In the genomic region with DNA sequence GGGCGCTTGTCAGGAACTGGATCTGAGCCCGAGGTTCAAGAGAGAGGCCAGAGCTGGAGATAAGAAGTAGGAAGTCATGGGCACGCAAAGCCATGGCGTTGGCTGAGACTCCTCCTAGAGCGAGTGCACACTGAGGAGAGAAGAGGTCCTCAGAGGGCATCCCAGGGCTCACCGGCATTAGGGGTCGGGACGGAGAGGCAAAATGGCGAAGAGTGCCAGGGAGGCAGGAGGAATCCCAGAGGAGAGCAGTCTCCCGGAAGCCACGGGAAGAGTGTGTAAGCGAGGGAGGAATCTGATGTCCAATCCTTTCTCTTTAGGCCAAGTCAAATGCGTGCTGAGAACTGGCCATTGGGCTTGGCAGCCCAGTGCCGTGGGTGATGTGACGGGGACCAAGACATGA, we compare ENCODE assay signal across 1 cellular context.
TF ChIP-seq lines count a peak whose summit lies in the region.

No MANE protein-coding gene starts in this region.

TF ChIP-seq in IMR-90, 13 proteins besides CTCF, POLR2A, EP300 and RAD21:
- no peak for TF ChIP-seq SMC3 (IDR thresholded peaks at IDR 0.05; ENCODE audit: low read depth, low read length)
- TF ChIP-seq FOS (IDR thresholded peaks at IDR 0.05; ENCODE audit: low read depth, low read length), result no peak
- TF ChIP-seq MXI1 (IDR thresholded peaks at IDR 0.05; ENCODE audit: borderline replicate concordance, low read depth, low read length), result no peak
- TF ChIP-seq BHLHE40 (IDR thresholded peaks at IDR 0.05; ENCODE audit: low read depth, low read length), result no peak
- no peak for TF ChIP-seq RCOR1 (IDR thresholded peaks at IDR 0.05; ENCODE audit: insufficient replicate concordance, low read length)
- no peak for TF ChIP-seq CHD1 (IDR thresholded peaks at IDR 0.05; ENCODE audit: low read depth, low read length)
- TF ChIP-seq CEBPB (IDR thresholded peaks at IDR 0.05; ENCODE audit: low read depth, low read length), result no peak
- no peak for TF ChIP-seq NFE2L2 (IDR thresholded peaks at IDR 0.05; ENCODE audit: low read depth, low read length)
- no peak for TF ChIP-seq MAZ (IDR thresholded peaks at IDR 0.05; ENCODE audit: borderline replicate concordance, low read depth, low read length)
- TF ChIP-seq USF2 (IDR thresholded peaks at IDR 0.05; ENCODE audit: low read depth, low read length), result no peak
- no peak for TF ChIP-seq RFX5 (IDR thresholded peaks at IDR 0.05; ENCODE audit: low read depth, low read length)
- TF ChIP-seq MAFK (IDR thresholded peaks at IDR 0.05; ENCODE audit: low read depth, low read length), result no peak
- TF ChIP-seq, protein P1, sequence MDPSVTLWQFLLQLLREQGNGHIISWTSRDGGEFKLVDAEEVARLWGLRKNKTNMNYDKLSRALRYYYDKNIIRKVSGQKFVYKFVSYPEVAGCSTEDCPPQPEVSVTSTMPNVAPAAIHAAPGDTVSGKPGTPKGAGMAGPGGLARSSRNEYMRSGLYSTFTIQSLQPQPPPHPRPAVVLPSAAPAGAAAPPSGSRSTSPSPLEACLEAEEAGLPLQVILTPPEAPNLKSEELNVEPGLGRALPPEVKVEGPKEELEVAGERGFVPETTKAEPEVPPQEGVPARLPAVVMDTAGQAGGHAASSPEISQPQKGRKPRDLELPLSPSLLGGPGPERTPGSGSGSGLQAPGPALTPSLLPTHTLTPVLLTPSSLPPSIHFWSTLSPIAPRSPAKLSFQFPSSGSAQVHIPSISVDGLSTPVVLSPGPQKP (IDR thresholded peaks at IDR 0.05; ENCODE audit: borderline replicate concordance, low read depth, low read length), result no peak
